Comparison of ENCODE assay signal across 8 cellular contexts in the genomic region with DNA sequence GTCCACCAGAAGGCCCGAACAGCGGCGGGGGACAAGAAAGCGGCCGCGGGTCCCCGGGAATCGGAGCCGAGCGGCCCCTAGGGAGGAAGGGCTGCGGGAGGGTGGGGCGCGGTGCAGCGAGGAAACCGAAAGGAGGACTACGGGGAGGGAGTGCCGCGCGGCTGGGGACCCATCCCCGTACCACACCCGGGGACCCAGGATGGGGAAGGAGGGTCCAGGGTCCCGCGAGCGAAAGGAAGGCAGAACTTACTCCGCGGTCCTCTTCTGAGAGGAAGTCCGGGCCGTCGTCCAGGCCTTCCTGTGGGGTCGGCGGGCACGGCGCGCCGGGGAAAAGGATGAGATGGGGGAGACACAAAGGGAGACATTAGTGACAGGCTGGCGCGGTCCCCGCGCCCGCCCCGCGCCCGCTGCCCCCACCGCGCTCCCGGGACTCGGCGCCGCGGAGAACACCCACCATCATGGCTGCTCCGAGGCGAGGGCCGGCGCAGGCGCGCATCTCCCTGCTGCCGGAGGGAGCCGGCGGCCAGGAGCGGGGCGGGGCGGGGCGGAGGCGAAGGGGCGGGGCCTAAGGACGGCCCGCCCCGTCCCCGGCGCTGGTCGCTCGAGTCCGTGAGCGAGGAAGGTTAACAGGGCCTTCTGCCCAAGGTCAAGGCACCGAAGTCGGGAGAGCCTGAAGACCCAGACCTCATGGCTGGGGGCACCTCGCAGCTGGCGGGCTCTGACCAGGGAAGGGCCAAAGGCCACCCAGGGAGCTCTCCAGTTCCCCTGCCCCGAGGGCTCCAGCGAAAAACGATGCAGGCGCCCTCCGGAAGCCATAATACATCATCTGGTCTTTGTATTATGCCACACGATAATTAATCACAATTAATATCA. TPM values are rescaled to one million over a fixed set of nuclear protein-coding genes. Genes with fewer than 3 reads are reported as not detected.
DNase-seq lines count a peak whose midpoint lies in the region; ATAC-seq and TF ChIP-seq lines count a peak whose summit lies in the region.

Gene SNX6 (minus strand): TSS at position 492 of the 873 bp plus-strand sequence. CDS start 32 bp downstream, at position 460.

- ATAC-seq in GM18868 (IDR thresholded peaks at IDR 0.05; ENCODE audit: unreplicated experiment) (peak; percentile 94), HG03103 (IDR thresholded peaks at IDR 0.05; ENCODE audit: low read depth, unreplicated experiment) (peak; percentile 92), left colon (peak; percentile 88)

- no peak for TF ChIP-seq CTCF in AG09319 (IDR thresholded peaks at IDR 0.05; ENCODE audit: low read depth, low read length)
- no peak for TF ChIP-seq CTCF in coronary artery (IDR thresholded peaks at IDR 0.05)

- H3K27me3 Mint-ChIP-seq in activated CD4-positive, alpha-beta T cell treated with anti-CD3 and anti-CD28 coated beads, Interleukin-2, amount 10 ng/mL, durations not matched to agents 24 days and 14 days, result peaks cover 13% of the 10 kb centered on the region

- peaks cover 11% of the 10 kb centered on the region for H3K36me3 Mint-ChIP-seq in activated CD4-positive, alpha-beta T cell treated with anti-CD3 and anti-CD28 coated beads, Interleukin-2, amount 10 ng/mL, durations not matched to agents 24 days and 14 days (ENCODE audit: low read depth)

- H3K27ac Mint-ChIP-seq in activated CD4-positive, alpha-beta T cell treated with anti-CD3 and anti-CD28 coated beads, Interleukin-2, amount 10 ng/mL, durations not matched to agents 24 days and 14 days, result peak within 1 kb of the TSS; percentile 91

- H3K4me3 ChIP-seq in coronary artery, result peak within 1 kb of the TSS; percentile 94

- H3K4me3 Mint-ChIP-seq in activated CD4-positive, alpha-beta T cell treated with anti-CD3 and anti-CD28 coated beads, Interleukin-2, amount 10 ng/mL, durations not matched to agents 24 days and 14 days, result peak within 1 kb of the TSS; percentile 91

- H3K27ac ChIP-seq in coronary artery, result peak within 1 kb of the TSS; percentile 96 to 99

- H3K4me1 Mint-ChIP-seq in activated CD4-positive, alpha-beta T cell treated with anti-CD3 and anti-CD28 coated beads, Interleukin-2, amount 10 ng/mL, durations not matched to agents 24 days and 14 days, result peaks cover 25% of the 10 kb centered on the region

- intact Hi-C loops in activated CD4-positive, alpha-beta T cell treated with anti-CD3 and anti-CD28 coated beads, Interleukin-2, amount 10 ng/mL, durations not matched to agents 24 days and 14 days (cut with micrococcal nuclease), result loop anchor here (1.0 to 5.0 kb wide), 4 partner anchors 84 to 352 kb away; partner anchors contain the start of genes CFL2, EAPP and SRP54
- intact Hi-C loops in left colon (cut with DNase I, micrococcal nuclease), result no loop called here

- DNase-seq in AG09319 (ENCODE audit: extremely low read depth, low read depth) (peak; percentile 47), NCI-H226 (peak; percentile 62), coronary artery (ENCODE audit: low spot score) (peak; percentile 84), left colon (peak; percentile 77 to 85)
- DNase-seq in activated CD4-positive, alpha-beta T cell treated with anti-CD3 and anti-CD28 coated beads, Interleukin-2, amount 10 ng/mL, durations not matched to agents 24 days and 14 days, result peak; percentile 94
- DNase-seq in stimulated activated CD4-positive, alpha-beta T cell treated with anti-CD3 and anti-CD28 coated beads, Interleukin-1b, Interleukin-23, amount 100 ng/mL, for 48 hours, result peak; percentile 77

- peaks cover 4% of the 10 kb centered on the region for H3K9me3 Mint-ChIP-seq in activated CD4-positive, alpha-beta T cell treated with anti-CD3 and anti-CD28 coated beads, Interleukin-2, amount 10 ng/mL, durations not matched to agents 24 days and 14 days

RNA-seq across cellular contexts. Expression of gene SNX6, which starts in this region (rescaled TPM):
- total RNA-seq in activated CD4-positive, alpha-beta T cell treated with anti-CD3 and anti-CD28 coated beads, Interleukin-2, amount 10 ng/mL, durations not matched to agents 24 days and 14 days, result 68.6 and 70.4 TPM in 2 replicates
- total RNA-seq in left colon, result 10 to 100 TPM; 83.1 to 87.0 TPM

Comparison
In these comparisons a context has a peak if more than half of its experiments do, and no peak if none do; other contexts are left out.
1. Peak in every context shown above with its lines: DNase-seq, ATAC-seq, H3K4me3 ChIP-seq and H3K27ac ChIP-seq.